8 cellular contexts compared by ENCODE assay signal in the genomic region with DNA sequence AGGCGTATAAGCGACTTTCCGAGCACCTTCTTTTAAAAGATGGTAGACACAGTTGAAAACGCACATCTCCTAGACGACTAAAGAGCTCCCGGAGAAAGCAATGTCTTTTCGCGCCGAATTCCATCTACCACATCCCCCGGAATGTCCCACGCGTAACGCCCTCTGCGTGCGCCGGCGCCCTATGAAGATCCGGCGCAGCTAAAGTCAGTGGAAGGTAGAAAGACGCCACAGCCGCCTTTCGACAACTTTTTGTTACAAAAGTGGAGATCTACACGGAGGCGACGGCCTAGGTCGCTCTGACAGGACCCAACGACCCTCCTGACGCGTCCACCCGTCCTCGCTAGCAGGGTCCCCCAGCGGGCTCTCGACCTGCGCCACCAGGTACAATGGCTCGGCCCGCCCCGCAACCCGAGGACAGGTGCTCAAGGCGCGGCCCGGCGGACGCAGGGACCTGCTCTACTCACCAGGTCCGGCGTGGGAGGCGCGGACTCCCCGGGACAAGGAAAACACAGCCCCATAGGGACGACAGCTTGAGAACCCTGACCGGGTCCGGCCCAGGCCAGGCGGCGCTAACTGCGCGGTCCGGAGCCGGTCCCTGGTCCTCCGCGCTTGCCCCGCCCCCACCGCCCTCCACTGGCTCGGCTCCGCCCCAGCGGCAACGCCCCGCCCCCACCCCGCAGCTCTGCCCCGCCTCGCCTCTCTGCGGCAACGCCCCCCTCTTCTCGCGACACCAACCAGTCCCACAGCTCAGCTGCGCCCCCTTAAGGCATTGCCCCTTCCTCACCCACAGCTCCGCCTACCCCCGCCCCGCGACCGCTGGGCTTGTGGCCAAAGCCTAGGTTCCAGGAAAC. TPM values are rescaled to one million over a fixed set of nuclear protein-coding genes. Genes with fewer than 3 reads are reported as not detected.
DNase-seq lines count a peak whose midpoint lies in the region; TF ChIP-seq lines count a peak whose summit lies in the region.

A gene with protein sequence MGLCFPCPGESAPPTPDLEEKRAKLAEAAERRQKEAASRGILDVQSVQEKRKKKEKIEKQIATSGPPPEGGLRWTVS (minus strand): TSS at position 571 of the 851 bp plus-strand sequence. CDS start 53 bp downstream, at position 518.

- peaks cover 5% of the 10 kb centered on the region for H3K36me3 ChIP-seq in NT2/D1 (ENCODE audit: insufficient read depth, insufficient read length, low read length)

- H3K27ac Mint-ChIP-seq in endothelial cell (ENCODE audit: unreplicated experiment) (no peak within 1 kb of the TSS), mesothelial cell of epicardium (peak within 1 kb of the TSS; percentile 86)

- H3K9ac ChIP-seq in NT2/D1 (ENCODE audit: insufficient read length, low read depth): peak within 1 kb of the TSS; percentile 76

- DNase-seq in COR-L47 (lab: John Stamatoyannopoulos, UW) (peak; percentile 97), GM20000 (ENCODE audit: low spot score) (peak; percentile 92), HS-5 (ENCODE audit: low read depth) (peak; percentile 66), NT2/D1 (ENCODE audit: low read depth, low spot score) (peak; percentile 76), endothelial cell (ENCODE audit: low spot score) (peak; percentile 99), mesothelial cell of epicardium (ENCODE audit: low spot score in 2 of 2, unreplicated experiment in 2 of 2) (peak; percentile 85 to 92)
- peak; percentile 93 for DNase-seq in activated CD8-positive, alpha-beta memory T cell treated with anti-CD3 and anti-CD28 coated beads, Interleukin-2, amount 50 U/mL, for 4 hours
- peak; percentile 77 to 80 for DNase-seq in stimulated activated CD8-positive, alpha-beta memory T cell treated with anti-CD3 and anti-CD28 coated beads, Interleukin-15, amount 100 ng/mL, for 4 hours (ENCODE audit: low read depth in 2 of 2)

- H3K36me3 Mint-ChIP-seq in endothelial cell (ENCODE audit: low read depth, unreplicated experiment) (no peaks in the 10 kb centered on the region), mesothelial cell of epicardium (peaks cover 5% of the 10 kb centered on the region)

- TF ChIP-seq CTCF in GM20000 (IDR thresholded peaks at IDR 0.05; ENCODE audit: extremely low read depth, missing control alignments): peak; percentile 80
- TF ChIP-seq CTCF in endothelial cell (IDR thresholded peaks at IDR 0.05; ENCODE audit: unreplicated experiment): peak; percentile 69
- TF ChIP-seq CTCF in mesothelial cell of epicardium (IDR thresholded peaks at IDR 0.05; ENCODE audit: unreplicated experiment): peak; percentile 40

- H3K9me3 Mint-ChIP-seq in endothelial cell (ENCODE audit: unreplicated experiment) (no peaks in the 10 kb centered on the region), mesothelial cell of epicardium (no peaks in the 10 kb centered on the region)

- H3K4me3 Mint-ChIP-seq in endothelial cell (ENCODE audit: unreplicated experiment) (peak within 1 kb of the TSS; percentile 94), mesothelial cell of epicardium (peak within 1 kb of the TSS; percentile 85)

- H3K4me3 ChIP-seq in NT2/D1 (ENCODE audit: insufficient read length, low read depth): peak within 1 kb of the TSS; percentile 65

- peaks cover 2% of the 10 kb centered on the region for H3K4me1 Mint-ChIP-seq in endothelial cell (ENCODE audit: unreplicated experiment)
- peaks cover 6% of the 10 kb centered on the region for H3K4me1 Mint-ChIP-seq in mesothelial cell of epicardium

- no peaks in the 10 kb centered on the region for H3K9me3 ChIP-seq in NT2/D1 (ENCODE audit: insufficient read depth, low read length)

- H3K27me3 Mint-ChIP-seq in endothelial cell (ENCODE audit: unreplicated experiment) (peaks cover 3% of the 10 kb centered on the region), mesothelial cell of epicardium (ENCODE audit: low read depth) (no peaks in the 10 kb centered on the region)

- H3K4me1 ChIP-seq in NT2/D1 (ENCODE audit: insufficient read depth, insufficient read length): no peaks in the 10 kb centered on the region

- peaks cover 12% of the 10 kb centered on the region for H3K27me3 ChIP-seq in NT2/D1 (ENCODE audit: insufficient read depth, insufficient read length)

RNA-seq across cellular contexts. Expression of the gene that starts here (rescaled TPM):
- total RNA-seq in endothelial cell (ENCODE audit: unreplicated experiment) (17.9 TPM), mesothelial cell of epicardium (17.0 to 19.9 TPM (median 19.6 TPM) in 3 replicates)

Comparison
In these comparisons a context has a peak if more than half of its experiments do, and no peak if none do; other contexts are left out.
1. Peak in every context shown above with its lines: DNase-seq and H3K4me3 ChIP-seq.